30 cellular contexts compared by ENCODE assay signal in the genomic region with DNA sequence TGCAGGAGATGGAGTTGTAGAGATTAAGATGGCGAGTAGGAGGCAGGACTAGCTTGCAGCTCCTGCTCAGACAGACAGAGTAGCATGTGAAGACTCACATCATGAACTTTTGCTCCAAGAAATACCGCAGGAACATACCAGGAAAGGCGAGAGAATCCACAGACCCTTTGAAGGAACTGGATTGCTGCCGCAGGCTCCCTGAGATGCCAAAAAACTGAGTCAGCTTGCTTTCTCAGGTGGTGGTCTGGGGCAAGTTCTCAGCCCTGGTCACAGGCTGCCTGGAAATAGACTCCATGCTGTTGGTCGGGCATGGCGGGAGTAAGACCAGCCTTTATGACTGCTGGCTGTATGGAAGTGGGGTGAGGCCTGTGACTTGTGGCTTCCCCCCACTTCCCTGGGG.
DNase-seq lines count a peak whose midpoint lies in the region; ATAC-seq, FAIRE-seq and TF ChIP-seq lines count a peak whose summit lies in the region.
"Had no signal": no experiment of that assay in that cellular context is flagged by ENCODE, and none has a peak within 500 bp of the region (broad histone marks: within the 10 kb centered on the region; RNA-seq: fewer than 3 reads in every experiment).

No MANE protein-coding gene starts in this region.

- BruUV-seq in MCF 10A (replicated peaks; lab: Mats Ljungman, UMichigan), result no TSS peak

- no peak for TF ChIP-seq POLR2A in breast epithelium (IDR thresholded peaks at IDR 0.05)

- intact Hi-C loops in MCF 10A (cut with micrococcal nuclease), result no loop called here
- intact Hi-C loops in breast epithelium (cut with DNase I; ENCODE audit: low total_unique reads), result no loop called here

- no peak for FAIRE-seq in D721Med (lab: Jason Lieb, UNC)
- FAIRE-seq: TTC549 had no signal

- POLR2A ChIA-PET in MCF 10A (lab: Yijun Ruan, JAX), result no interaction called here

- H3K27me3 ChIP-seq in breast epithelium, result no peaks in the 10 kb centered on the region
- H3K27me3 ChIP-seq: tibial artery had no signal

- H3K36me3 Mint-ChIP-seq in MCF 10A (ENCODE audit: insufficient read depth, unreplicated experiment), result no peaks in the 10 kb centered on the region
- H3K36me3 Mint-ChIP-seq: IgD-negative memory B cell had no signal

- ATAC-seq in HG02642 (IDR thresholded peaks at IDR 0.05; ENCODE audit: poor library complexity, unreplicated experiment), result no peak
- ATAC-seq: activated T-cell treated with anti-CD3 and anti-CD28 coated beads, Interleukin-2, amount 50 U/mL, for 4 hours; esophagus mucosa; GM23338 had no signal

- H3K9me3 Mint-ChIP-seq in MCF 10A (ENCODE audit: unreplicated experiment), result no peaks in the 10 kb centered on the region
- H3K9me3 Mint-ChIP-seq: stimulated activated naive CD8-positive, alpha-beta T cell treated with anti-CD3 and anti-CD28 coated beads, Interleukin-15, Interleukin-2, amounts not matched to agents 100 ng/mL and 50 ng/mL, for 24 hours had no signal

- no peaks in the 10 kb centered on the region for H3K9me3 ChIP-seq in breast epithelium
- H3K9me3 ChIP-seq: tibial artery had no signal

- no peak overlapping the region for H3K27ac Mint-ChIP-seq in MCF 10A (ENCODE audit: low read depth, unreplicated experiment)
- H3K27ac Mint-ChIP-seq: activated naive CD4-positive, alpha-beta T cell treated with anti-CD3 and anti-CD28 coated beads for 36 hours; GM23338; IgD-negative memory B cell; stimulated activated naive CD8-positive, alpha-beta T cell treated with anti-CD3 and anti-CD28 coated beads, Interleukin-15, Interleukin-2, amounts not matched to agents 100 ng/mL and 50 ng/mL, for 24 hours had no signal

- no peak overlapping the region for H3K27ac ChIP-seq in breast epithelium
- H3K27ac ChIP-seq: 22Rv1, HL-60, tibial artery had no signal

- H3K4me3 Mint-ChIP-seq in MCF 10A (ENCODE audit: unreplicated experiment), result no peak overlapping the region
- H3K4me3 Mint-ChIP-seq: activated naive CD4-positive, alpha-beta T cell treated with anti-CD3 and anti-CD28 coated beads for 36 hours; activated T-cell treated with anti-CD3 and anti-CD28 coated beads, Interleukin-2, amount 50 U/mL, for 4 hours; GM23338; IgD-negative memory B cell; stimulated activated naive CD8-positive, alpha-beta T cell treated with anti-CD3 and anti-CD28 coated beads, Interleukin-15, Interleukin-2, amounts not matched to agents 100 ng/mL and 50 ng/mL, for 24 hours had no signal

- no peak for TF ChIP-seq CTCF in MCF 10A (IDR thresholded peaks at IDR 0.05; ENCODE audit: unreplicated experiment)
- TF ChIP-seq CTCF in breast epithelium (IDR thresholded peaks at IDR 0.05), result no peak
- no peak for TF ChIP-seq CTCF in D721Med (IDR thresholded peaks at IDR 0.05; ENCODE audit: insufficient read depth, missing control alignments)

- no peaks in the 10 kb centered on the region for H3K4me1 ChIP-seq in breast epithelium
- H3K4me1 ChIP-seq: tibial artery had no signal

- DNase-seq in MCF 10A (ENCODE audit: unreplicated experiment) (peak; percentile 9), breast epithelium (ENCODE audit: low spot score in 2 of 2) (no peak), amniotic epithelial cell (ENCODE audit: low read depth) (peak; percentile 44), glomerular visceral epithelial cell (ENCODE audit: extremely low spot score) (peak; percentile 91), D721Med (ENCODE audit: insufficient read length, low spot score) (no peak), DMS53 (lab: John Stamatoyannopoulos, UW) (no peak)
- DNase-seq in activated naive CD4-positive, alpha-beta T cell (lab: John Stamatoyannopoulos, UW), result no peak
- DNase-seq: activated CD8-positive, alpha-beta memory T cell treated with anti-CD3 and anti-CD28 coated beads for 24 hours; activated naive CD4-positive, alpha-beta T cell treated with anti-CD3 and anti-CD28 coated beads for 36 hours; activated T-cell treated with anti-CD3 and anti-CD28 coated beads, Interleukin-2, amount 50 U/mL, for 4 hours; anterior cingulate cortex; effector CD4-positive, alpha-beta T cell; kidney glomerular epithelial cell; NCI-H1436; NCI-H524 treated with DMSO at 0.1 percent for 48 hours; occipital lobe; retina; RPMI8226; stimulated activated CD4-positive, alpha-beta T cell treated with anti-CD3 and anti-CD28 coated beads, Interleukin-12 subunit alpha, Interleukin-12 subunit beta, amount 100 ng/mL, for 4 hours; stimulated activated CD4-positive, alpha-beta T cell treated with anti-CD3 and anti-CD28 coated beads, Interleukin-4, amount 100 ng/mL, for 4 hours; SW 1271; tibial artery had no signal

- H3K27me3 Mint-ChIP-seq in MCF 10A (ENCODE audit: insufficient read depth, unreplicated experiment), result no peaks in the 10 kb centered on the region
- H3K27me3 Mint-ChIP-seq: stimulated activated naive CD8-positive, alpha-beta T cell treated with anti-CD3 and anti-CD28 coated beads, Interleukin-15, Interleukin-2, amounts not matched to agents 100 ng/mL and 50 ng/mL, for 24 hours had no signal

- H3K4me3 ChIP-seq in breast epithelium, result no peak overlapping the region
- H3K4me3 ChIP-seq: GM23338, tibial artery had no signal

- no peaks in the 10 kb centered on the region for H3K4me1 Mint-ChIP-seq in MCF 10A (ENCODE audit: insufficient read depth, unreplicated experiment)
- H3K4me1 Mint-ChIP-seq: GM23338, IgD-negative memory B cell had no signal

- CTCF ChIA-PET in MCF 10A (lab: Yijun Ruan, JAX), result interaction anchor here (1.1 kb wide), 1 partner anchor 18 kb away, joined by 6 read pairs; no protein-coding TSS in a partner anchor

- no peaks in the 10 kb centered on the region for H3K36me3 ChIP-seq in breast epithelium
- H3K36me3 ChIP-seq: tibial artery had no signal

Comparison
In these comparisons a context has a peak if more than half of its experiments do, and no peak if none do; other contexts are left out.
1. DNase-seq: peak in MCF 10A (single experiment), amniotic epithelial cell (single experiment) and glomerular visceral epithelial cell (single experiment); none in breast epithelium (0 of 2), activated naive CD4-positive, alpha-beta T cell (0 of 4), D721Med (single experiment) and DMS53 (single experiment).